19 cellular contexts compared by ENCODE assay signal in genomic region chr7:158804335-158804734, GRCh38. TPM values are rescaled to one million over a fixed set of nuclear protein-coding genes. Genes with fewer than 3 reads are reported as not detected.
DNase-seq lines count a peak whose midpoint lies in the region; ATAC-seq and TF ChIP-seq lines count a peak whose summit lies in the region.
"Had no signal": no experiment of that assay in that cellular context is flagged by ENCODE, and none has a peak within 500 bp of the region (broad histone marks: within the 10 kb centered on the region; RNA-seq: fewer than 3 reads in every experiment).

No MANE protein-coding gene starts in this region.

- POLR2A ChIA-PET in activated CD4-positive, alpha-beta memory T cell treated with anti-CD3 and anti-CD28 coated beads for 36 hours (lab: Charles Lee): no interaction called here

- no peak overlapping the region for H3K4me3 Mint-ChIP-seq in activated naive CD4-positive, alpha-beta T cell treated with anti-CD3 and anti-CD28 coated beads, Interleukin-2, amount 10 ng/mL, durations not matched to agents 7 days and 5 days
- no peak overlapping the region for H3K4me3 Mint-ChIP-seq in activated CD4-positive, alpha-beta memory T cell treated with anti-CD3 and anti-CD28 coated beads for 36 hours
- H3K4me3 Mint-ChIP-seq in effector memory CD8-positive, alpha-beta T cell: peak overlapping the region; percentile 50 to 72
- H3K4me3 Mint-ChIP-seq in stimulated activated effector memory CD8-positive, alpha-beta T cell treated with anti-CD3 and anti-CD28 coated beads, Interleukin-12 subunit alpha, Interleukin-12 subunit beta, amount 100 ng/mL, for 72 hours: peak overlapping the region; percentile 47
- H3K4me3 Mint-ChIP-seq: neural progenitor cell had no signal

- H3K9me3 Mint-ChIP-seq in activated naive CD4-positive, alpha-beta T cell treated with anti-CD3 and anti-CD28 coated beads, Interleukin-2, amount 10 ng/mL, durations not matched to agents 7 days and 5 days: peaks cover 14% of the 10 kb centered on the region
- H3K9me3 Mint-ChIP-seq in activated CD4-positive, alpha-beta memory T cell treated with anti-CD3 and anti-CD28 coated beads for 36 hours: peaks cover 5% of the 10 kb centered on the region
- peaks cover 0 to 1% of the 10 kb centered on the region in 2 donors for H3K9me3 Mint-ChIP-seq in effector memory CD8-positive, alpha-beta T cell
- H3K9me3 Mint-ChIP-seq in stimulated activated effector memory CD8-positive, alpha-beta T cell treated with anti-CD3 and anti-CD28 coated beads, Interleukin-12 subunit alpha, Interleukin-12 subunit beta, amount 100 ng/mL, for 72 hours: no peaks in the 10 kb centered on the region

- peak; percentile 49 for ATAC-seq in effector memory CD8-positive, alpha-beta T cell (replicated peaks)
- peak; percentile 32 for ATAC-seq in stimulated activated effector memory CD8-positive, alpha-beta T cell treated with anti-CD3 and anti-CD28 coated beads, Interleukin-12 subunit alpha, Interleukin-12 subunit beta, amount 100 ng/mL, for 72 hours
- ATAC-seq in GM18519 (IDR thresholded peaks at IDR 0.05; ENCODE audit: low FRiP score, unreplicated experiment) (no peak), GM19023 (IDR thresholded peaks at IDR 0.05; ENCODE audit: unreplicated experiment) (no peak)
- ATAC-seq: activated CD4-positive, CD25-positive, alpha-beta regulatory T cell treated with anti-CD3 and anti-CD28 coated beads, Interleukin-2, amount 50 U/mL, for 24 hours; left colon had no signal

- intact Hi-C loops in activated CD4-positive, alpha-beta memory T cell treated with anti-CD3 and anti-CD28 coated beads for 36 hours (cut with micrococcal nuclease): no loop called here

- H3K4me1 Mint-ChIP-seq in activated naive CD4-positive, alpha-beta T cell treated with anti-CD3 and anti-CD28 coated beads, Interleukin-2, amount 10 ng/mL, durations not matched to agents 7 days and 5 days: peaks cover 48% of the 10 kb centered on the region
- H3K4me1 Mint-ChIP-seq in activated CD4-positive, alpha-beta memory T cell treated with anti-CD3 and anti-CD28 coated beads for 36 hours (ENCODE audit: low read depth): peaks cover 51% of the 10 kb centered on the region
- H3K4me1 Mint-ChIP-seq in effector memory CD8-positive, alpha-beta T cell (ENCODE audit: low read depth in 2 of 2): peaks cover 23 to 29% of the 10 kb centered on the region in 2 donors
- peaks cover 22% of the 10 kb centered on the region for H3K4me1 Mint-ChIP-seq in stimulated activated effector memory CD8-positive, alpha-beta T cell treated with anti-CD3 and anti-CD28 coated beads, Interleukin-12 subunit alpha, Interleukin-12 subunit beta, amount 100 ng/mL, for 72 hours
- H3K4me1 Mint-ChIP-seq: neural progenitor cell had no signal

- CTCF ChIA-PET in activated naive CD4-positive, alpha-beta T cell treated with anti-CD3 and anti-CD28 coated beads, Interleukin-2, amount 10 ng/mL, durations not matched to agents 7 days and 5 days (lab: Charles Lee): no interaction called here
- CTCF ChIA-PET in activated CD4-positive, alpha-beta memory T cell treated with anti-CD3 and anti-CD28 coated beads for 36 hours (lab: Charles Lee): no interaction called here

- H3K27ac Mint-ChIP-seq in activated naive CD4-positive, alpha-beta T cell treated with anti-CD3 and anti-CD28 coated beads, Interleukin-2, amount 10 ng/mL, durations not matched to agents 7 days and 5 days: peak overlapping the region; percentile 52
- H3K27ac Mint-ChIP-seq in activated CD4-positive, alpha-beta memory T cell treated with anti-CD3 and anti-CD28 coated beads for 36 hours: peak overlapping the region; percentile 72
- H3K27ac Mint-ChIP-seq in effector memory CD8-positive, alpha-beta T cell: peak overlapping the region; percentile 89 to 96
- H3K27ac Mint-ChIP-seq in stimulated activated effector memory CD8-positive, alpha-beta T cell treated with anti-CD3 and anti-CD28 coated beads, Interleukin-12 subunit alpha, Interleukin-12 subunit beta, amount 100 ng/mL, for 72 hours: peak overlapping the region; percentile 65
- H3K27ac Mint-ChIP-seq: neural progenitor cell had no signal

- H3K27me3 Mint-ChIP-seq in activated naive CD4-positive, alpha-beta T cell treated with anti-CD3 and anti-CD28 coated beads, Interleukin-2, amount 10 ng/mL, durations not matched to agents 7 days and 5 days: no peaks in the 10 kb centered on the region
- H3K27me3 Mint-ChIP-seq in activated CD4-positive, alpha-beta memory T cell treated with anti-CD3 and anti-CD28 coated beads for 36 hours: no peaks in the 10 kb centered on the region
- no peaks in the 10 kb centered on the region for H3K27me3 Mint-ChIP-seq in effector memory CD8-positive, alpha-beta T cell

- TF ChIP-seq CTCF in GM10266 (IDR thresholded peaks at IDR 0.05; ENCODE audit: control insufficient read depth, insufficient read depth, low read depth, missing control alignments): no peak

- peaks cover 56% of the 10 kb centered on the region for H3K36me3 Mint-ChIP-seq in activated naive CD4-positive, alpha-beta T cell treated with anti-CD3 and anti-CD28 coated beads, Interleukin-2, amount 10 ng/mL, durations not matched to agents 7 days and 5 days
- H3K36me3 Mint-ChIP-seq in activated CD4-positive, alpha-beta memory T cell treated with anti-CD3 and anti-CD28 coated beads for 36 hours: peaks cover 32% of the 10 kb centered on the region
- peaks cover 80% of the 10 kb centered on the region for H3K36me3 Mint-ChIP-seq in effector memory CD8-positive, alpha-beta T cell (ENCODE audit: insufficient read depth)
- H3K36me3 Mint-ChIP-seq in stimulated activated effector memory CD8-positive, alpha-beta T cell treated with anti-CD3 and anti-CD28 coated beads, Interleukin-12 subunit alpha, Interleukin-12 subunit beta, amount 100 ng/mL, for 72 hours: peaks cover 46% of the 10 kb centered on the region

- DNase-seq in activated naive CD4-positive, alpha-beta T cell treated with anti-CD3 and anti-CD28 coated beads, Interleukin-2, amount 10 ng/mL, durations not matched to agents 7 days and 5 days: no peak
- no peak for DNase-seq in activated naive CD4-positive, alpha-beta T cell treated with Interleukin-2 at 50 U/mL for 16 hours
- DNase-seq in activated CD4-positive, alpha-beta memory T cell treated with anti-CD3 and anti-CD28 coated beads for 36 hours: no peak
- peak; percentile 25 to 47 (median 38) for DNase-seq in effector memory CD8-positive, alpha-beta T cell
- no peak for DNase-seq in stimulated activated effector memory CD8-positive, alpha-beta T cell treated with anti-CD3 and anti-CD28 coated beads, Interleukin-12 subunit alpha, Interleukin-12 subunit beta, amount 100 ng/mL, for 72 hours (ENCODE audit: low spot score in 2 of 2)
- no peak for DNase-seq in GM10266 (ENCODE audit: extremely low spot score)
- DNase-seq: activated CD8-positive, alpha-beta memory T cell treated with anti-CD3 and anti-CD28 coated beads, Interleukin-2, amount 50 U/mL, for 48 hours; DMS79 treated with DMSO at 0.1 percent for 48 hours; erythroblast; left colon; NCI-H1694; NCI-H774; OCI-M1; stimulated activated CD4-positive, alpha-beta T cell treated with anti-CD3 and anti-CD28 coated beads, Interleukin-4, amount 100 ng/mL, for 4 hours; T-helper 9 cell had no signal

RNA-seq across cellular contexts. Expression of gene ESYT2, which starts 25.0 kb away (rescaled TPM):
- 10 to 100 TPM; 62.4 to 64.2 TPM for total RNA-seq in activated CD4-positive, alpha-beta memory T cell treated with anti-CD3 and anti-CD28 coated beads for 36 hours

RNA-seq across cellular contexts. Expression of gene DYNC2I1, which starts 52.0 kb away (rescaled TPM):
- total RNA-seq in activated CD4-positive, alpha-beta memory T cell treated with anti-CD3 and anti-CD28 coated beads for 36 hours: 10 to 100 TPM in 1 of 2 experiments, 1 to 10 TPM in 1; 9.2 to 10.2 TPM

Comparison
In these comparisons a context has a peak if more than half of its experiments do, and no peak if none do; other contexts are left out.
1. DNase-seq: peak in effector memory CD8-positive, alpha-beta T cell (3 of 3); none in activated naive CD4-positive, alpha-beta T cell treated with anti-CD3 and anti-CD28 coated beads, Interleukin-2, amount 10 ng/mL, durations not matched to agents 7 days and 5 days (single experiment), activated naive CD4-positive, alpha-beta T cell treated with Interleukin-2 at 50 U/mL for 16 hours (single experiment), activated CD4-positive, alpha-beta memory T cell treated with anti-CD3 and anti-CD28 coated beads for 36 hours (single experiment), stimulated activated effector memory CD8-positive, alpha-beta T cell treated with anti-CD3 and anti-CD28 coated beads, Interleukin-12 subunit alpha, Interleukin-12 subunit beta, amount 100 ng/mL, for 72 hours (0 of 2) and GM10266 (single experiment).
2. H3K4me3 Mint-ChIP-seq: peak in effector memory CD8-positive, alpha-beta T cell (2 of 2) and stimulated activated effector memory CD8-positive, alpha-beta T cell treated with anti-CD3 and anti-CD28 coated beads, Interleukin-12 subunit alpha, Interleukin-12 subunit beta, amount 100 ng/mL, for 72 hours (single experiment); none in activated naive CD4-positive, alpha-beta T cell treated with anti-CD3 and anti-CD28 coated beads, Interleukin-2, amount 10 ng/mL, durations not matched to agents 7 days and 5 days (single experiment) and activated CD4-positive, alpha-beta memory T cell treated with anti-CD3 and anti-CD28 coated beads for 36 hours (single experiment).
3. ATAC-seq: peak in effector memory CD8-positive, alpha-beta T cell (single experiment) and stimulated activated effector memory CD8-positive, alpha-beta T cell treated with anti-CD3 and anti-CD28 coated beads, Interleukin-12 subunit alpha, Interleukin-12 subunit beta, amount 100 ng/mL, for 72 hours (single experiment); none in GM18519 (single experiment) and GM19023 (single experiment).
4. Peak in every context shown above with its lines, with median percentiles within 50 percentile points of each other: H3K27ac Mint-ChIP-seq.